In genomic region chr3:177146646-177147045, GRCh38 we compare ENCODE assay signal across 11 cellular contexts. TPM values are rescaled to one million over a fixed set of nuclear protein-coding genes. Genes with fewer than 3 reads are reported as not detected.
DNase-seq lines count a peak whose midpoint lies in the region; ATAC-seq, FAIRE-seq and TF ChIP-seq lines count a peak whose summit lies in the region.
"Had no signal": no experiment of that assay in that cellular context is flagged by ENCODE, and none has a peak within 500 bp of the region (broad histone marks: within the 10 kb centered on the region; RNA-seq: fewer than 3 reads in every experiment).

No MANE protein-coding gene starts in this region.

- H3K36me3 ChIP-seq in PC-9 (ENCODE audit: low read depth) = peaks cover 41% of the 10 kb centered on the region
- H3K36me3 ChIP-seq in GM12878 (ENCODE audit: control insufficient read depth in 2 of 2, insufficient read depth in 2 of 2, low read length in 1 of 2) = peaks cover 0 to 3% of the 10 kb centered on the region in 2 experiments; a peak in 1 of 4 replicates
- no peaks in the 10 kb centered on the region for H3K36me3 ChIP-seq in skeletal muscle satellite cell (ENCODE audit: insufficient read depth, low read length)

- peak overlapping the region; percentile 40 for H3K4me3 Mint-ChIP-seq in activated T-cell treated with anti-CD3 and anti-CD28 coated beads, Interleukin-2, amount 50 U/mL, for 24 hours
- H3K4me3 Mint-ChIP-seq: activated naive CD8-positive, alpha-beta T cell treated with anti-CD3 and anti-CD28 coated beads, Interleukin-2, amount 10 ng/mL, durations not matched to agents 7 days and 5 days had no signal

- H3K9me2 ChIP-seq in PC-9 (ENCODE audit: insufficient read depth) = no peaks in the 10 kb centered on the region

- RAD21 ChIA-PET in GM12878 (lab: Charles Lee; ENCODE audit: unreplicated experiment) = interaction anchor here (1.1 to 3.9 kb wide), 3 partner anchors 38 to 95 kb away, joined by 3 to 20 read pairs (median 4); no protein-coding TSS in a partner anchor

- in situ Hi-C loops in GM12878 (cut with MboI) = no loop called here

- TF ChIP-seq CTCF in PC-9 (conservative IDR thresholded peaks at IDR 0.05) (no peak), GM12878 (IDR thresholded peaks at IDR 0.05 in 2 of 3, conservative IDR thresholded peaks at IDR 0.05 in 1 of 3; ENCODE audit: control insufficient read depth in 2 of 3, extremely low read depth in 1 of 3, insufficient read depth in 1 of 3, low read depth in 3 of 3, low read length in 3 of 3) (no peak)

- H3K9me3 Mint-ChIP-seq in activated T-cell treated with anti-CD3 and anti-CD28 coated beads, Interleukin-2, amount 50 U/mL, for 24 hours = no peaks in the 10 kb centered on the region
- H3K9me3 Mint-ChIP-seq: activated naive CD8-positive, alpha-beta T cell treated with anti-CD3 and anti-CD28 coated beads, Interleukin-2, amount 10 ng/mL, durations not matched to agents 7 days and 5 days had no signal

- H3K36me3 Mint-ChIP-seq in activated T-cell treated with anti-CD3 and anti-CD28 coated beads, Interleukin-2, amount 50 U/mL, for 24 hours (ENCODE audit: low read depth) = peaks cover 42% of the 10 kb centered on the region

- BruUV-seq in PC-9 (replicated peaks; lab: Mats Ljungman, UMichigan) (no TSS peak), GM12878 (replicated peaks; lab: Mats Ljungman, UMichigan) (no TSS peak)

- FAIRE-seq in GM12878 (lab: Jason Lieb, UNC) = no peak
- FAIRE-seq: G401.6 had no signal

- WGBS in GM12878 (ENCODE audit: insufficient coverage, insufficient replicate concordance, low lambda C conversion rate, missing lambda C conversion rate) = 61% methylated on average over 4 of the region's 4 CpGs

- peak overlapping the region; percentile 87 for H3K27ac Mint-ChIP-seq in activated T-cell treated with anti-CD3 and anti-CD28 coated beads, Interleukin-2, amount 50 U/mL, for 24 hours

- CTCF ChIA-PET in PC-9 (lab: Charles Lee) (no interaction called here), GM12878 (lab: Yijun Ruan, JAX) (interaction anchor here (1.6 to 2.0 kb wide), 2 partner anchors 13 to 48 kb away, joined by 4 to 13 read pairs; no protein-coding TSS in a partner anchor)

- no peak for TF ChIP-seq POLR2A in GM12878 (IDR thresholded peaks at IDR 0.05; ENCODE audit: low read depth, low read length)

- H3K27ac ChIP-seq in PC-9 (0 out of 2 replicates have a peak overlapping the region, but pooled peaks have one; percentile 6), GM12878 (ENCODE audit: control insufficient read depth, insufficient read depth) (no peak overlapping the region)

- SMC1A ChIA-PET in GM12878 (lab: Charles Lee; ENCODE audit: uncharacterized antibody, unreplicated experiment) = interaction anchor here (0.6 to 2.8 kb wide), 12 partner anchors 8 to 1958 kb away, joined by 3 to 13 read pairs (median 4); no protein-coding TSS in a partner anchor

- intact Hi-C loops in PC-9 (cut with micrococcal nuclease; ENCODE audit: unreplicated experiment) = loop anchor here (2.0 kb wide), 1 partner anchor 48 kb away; no protein-coding TSS in a partner anchor
- intact Hi-C loops in GM12878 (cut with micrococcal nuclease; ENCODE audit: unreplicated experiment) = loop anchor here (5.0 kb wide), 2 partner anchors 51 to 101 kb away; partner anchors contain the start of gene TBL1XR1

- TF ChIP-seq RAD21 in GM12878 (IDR thresholded peaks at IDR 0.05; ENCODE audit: insufficient read depth, low read depth, low read length) = no peak

- peaks cover 91% of the 10 kb centered on the region for H4K20me1 ChIP-seq in PC-9 (ENCODE audit: insufficient read depth)
- peaks cover 5% of the 10 kb centered on the region; the same call in 1 of the 2 replicates for H4K20me1 ChIP-seq in GM12878 (ENCODE audit: control insufficient read depth, insufficient read depth)

- no peaks in the 10 kb centered on the region for H3K27me3 ChIP-seq in PC-9 (ENCODE audit: insufficient read depth, low read depth)
- H3K27me3 ChIP-seq in GM12878 (replicated peaks in 1 of 2; ENCODE audit: control insufficient read depth in 2 of 2, insufficient read depth in 2 of 2, low read length in 1 of 2) = no peaks in the 10 kb centered on the region
- no peaks in the 10 kb centered on the region for H3K27me3 ChIP-seq in skeletal muscle satellite cell (ENCODE audit: control insufficient read depth, insufficient read depth, low read length)

- H3K9me3 ChIP-seq in PC-9 (ENCODE audit: insufficient read depth, low read depth) (no peaks in the 10 kb centered on the region), GM12878 (replicated peaks; ENCODE audit: control insufficient read depth, insufficient read depth, low read length) (no peaks in the 10 kb centered on the region), skeletal muscle satellite cell (replicated peaks; ENCODE audit: low read length) (no peaks in the 10 kb centered on the region)

- H3K4me2 ChIP-seq in PC-9 (no peak overlapping the region), GM12878 (ENCODE audit: control insufficient read depth, insufficient read depth) (no peak overlapping the region), skeletal muscle satellite cell (ENCODE audit: low read length) (peak overlapping the region; percentile 33)

- H3K4me1 Mint-ChIP-seq in activated T-cell treated with anti-CD3 and anti-CD28 coated beads, Interleukin-2, amount 50 U/mL, for 24 hours (ENCODE audit: low read depth) = peaks cover 87% of the 10 kb centered on the region

- H3K79me2 ChIP-seq in PC-9 (ENCODE audit: low read depth) (peaks cover 100% of the 10 kb centered on the region), GM12878 (ENCODE audit: control insufficient read depth, insufficient read depth, low read length) (peaks cover 90% of the 10 kb centered on the region)

- H3K27me3 Mint-ChIP-seq in activated T-cell treated with anti-CD3 and anti-CD28 coated beads, Interleukin-2, amount 50 U/mL, for 24 hours = no peaks in the 10 kb centered on the region
- H3K27me3 Mint-ChIP-seq: activated naive CD8-positive, alpha-beta T cell treated with anti-CD3 and anti-CD28 coated beads, Interleukin-2, amount 10 ng/mL, durations not matched to agents 7 days and 5 days had no signal

- no peak overlapping the region for H2AFZ ChIP-seq in PC-9
- H2AFZ ChIP-seq in GM12878 (ENCODE audit: control insufficient read depth, low read depth, low read length) = no peak overlapping the region

- POLR2A ChIA-PET in PC-9 (lab: Charles Lee; ENCODE audit: unreplicated experiment) = no interaction called here
- POLR2A ChIA-PET in GM12878 (lab: Charles Lee) = interaction anchor here (1.0 to 1.4 kb wide), 2 partner anchors 8 to 15 kb away, joined by 3 to 4 read pairs; no protein-coding TSS in a partner anchor

- no peak for TF ChIP-seq EP300 in GM12878 (IDR thresholded peaks at IDR 0.05; ENCODE audit: borderline replicate concordance in 1 of 2, control insufficient read depth in 1 of 2, low read depth in 2 of 2, low read length in 2 of 2)

- DNase-seq in activated T-cell treated with anti-CD3 and anti-CD28 coated beads, Interleukin-2, amount 50 U/mL, for 24 hours = no peak
- no peak for DNase-seq in activated T-cell treated with anti-CD3 and anti-CD28 coated beads for 4 hours
- DNase-seq in PC-9 = no peak
- no peak for DNase-seq in GM12878 (ENCODE audit: low read depth, low spot score)
- DNase-seq in middle frontal gyrus (ENCODE audit: extremely low spot score, low spot score) = no peak
- no peak for DNase-seq in HPDE6-E6E7 (ENCODE audit: extremely low spot score)
- no peak for DNase-seq in stimulated activated CD4-positive, alpha-beta T cell treated with anti-CD3 and anti-CD28 coated beads, Interleukin-2, amount 100 ng/mL, for 48 hours
- DNase-seq: activated naive CD8-positive, alpha-beta T cell treated with anti-CD3 and anti-CD28 coated beads, Interleukin-2, amount 10 ng/mL, durations not matched to agents 7 days and 5 days; NCI-H226 had no signal

- H3F3A ChIP-seq in PC-9 (ENCODE audit: insufficient read depth, low read depth) = peaks cover 60% of the 10 kb centered on the region

- ATAC-seq in GM12878 = no peak

- no peak overlapping the region for H3K4me3 ChIP-seq in PC-9
- no peak overlapping the region for H3K4me3 ChIP-seq in GM12878
- no peak overlapping the region for H3K4me3 ChIP-seq in skeletal muscle satellite cell (ENCODE audit: low read length)

- H3K9ac ChIP-seq in GM12878 (ENCODE audit: control insufficient read depth, insufficient read depth, low read length) = no peak overlapping the region
- H3K9ac ChIP-seq in skeletal muscle satellite cell (ENCODE audit: low read depth, low read length) = no peak overlapping the region

- H3K4me1 ChIP-seq in PC-9 (replicated peaks; ENCODE audit: insufficient read depth) = peaks cover 41% of the 10 kb centered on the region
- peaks cover 39% of the 10 kb centered on the region for H3K4me1 ChIP-seq in GM12878 (ENCODE audit: control insufficient read depth, insufficient read depth, low read length)
- H3K4me1 ChIP-seq in skeletal muscle satellite cell (ENCODE audit: control insufficient read depth, insufficient read depth, low read length) = peaks cover 34% of the 10 kb centered on the region

TF ChIP-seq in GM12878, 131 proteins besides CTCF, POLR2A, EP300 and RAD21 (continues in another document):
- TF ChIP-seq ZNF384 (IDR thresholded peaks at IDR 0.05; ENCODE audit: borderline replicate concordance, low read depth, low read length) = 0 out of 2 replicates have a peak, but pooled peaks have one; percentile 30
- no peak for TF ChIP-seq MAX (IDR thresholded peaks at IDR 0.05; ENCODE audit: low read depth, low read length)
- no peak for TF ChIP-seq MXI1 (IDR thresholded peaks at IDR 0.05; ENCODE audit: low read depth, low read length)

RNA-seq across cellular contexts. Expression of gene TBL1XR1, which starts 50.6 kb away (rescaled TPM):
- total RNA-seq in PC-9 (2021) (232 and 243 TPM in 2 replicates), GM12878 (2014; rRNA removed) (60.6 and 68.7 TPM in 2 replicates), GM12878 (2014; rRNA removed; fragmentation: Illumina TruSeq; extraction: Trizol) (72.2 and 78.9 TPM in 2 replicates), GM12878 (2021) (114 and 126 TPM in 2 replicates)
- 54.8 and 56.7 TPM in 2 replicates for total RNA-seq in GM12878 (2013; cell fraction: nucleolus; rRNA removed)
- 13.5 TPM for polyA plus RNA-seq in GM12878 (2011; ENCODE audit: low read depth)
- polyA plus RNA-seq in GM12878 (2011; rRNA removed) (115 and 133 TPM in 2 replicates), GM12878 (2014; fragmentation: Illumina TruSeq; extraction: Trizol) (41.9 and 53.2 TPM in 2 replicates), GM12878 (2014; fragmentation: Nextera tagmentation; extraction: Ambion mirVana) (10 to 100 TPM; 13.0 to 77.5 TPM), GM12878 (2014; rRNA removed) (39.6 and 46.8 TPM in 2 replicates), GM12878 (2016; fragmentation: Nextera tagmentation; extraction: Ambion mirVana) (10 to 100 TPM; 56.8 to 60.1 TPM)
- polyA plus RNA-seq in GM12878 (2011; cell fraction: cytosol; rRNA removed) = 27.6 and 44.4 TPM in 2 replicates
- 55.1 and 55.3 TPM in 2 replicates for polyA plus RNA-seq in GM12878 (2011; cell fraction: nucleus; rRNA removed)
- polyA plus RNA-seq in GM12878 (2012) = 31.5 and 35.2 TPM in 2 replicates
- 233 and 383 TPM in 2 replicates for polyA minus RNA-seq in GM12878 (2011; rRNA and poly(A)+ RNA removed)
- 109 and 146 TPM in 2 replicates for polyA minus RNA-seq in GM12878 (2011; cell fraction: cytosol; rRNA and poly(A)+ RNA removed)
- polyA minus RNA-seq in GM12878 (2011; cell fraction: nucleus; rRNA and poly(A)+ RNA removed) = 58.4 and 117 TPM in 2 replicates
- 87.4 and 108 TPM in 2 replicates for total RNA-seq in skeletal muscle satellite cell (2012; rRNA removed)
